ENCODE assay signal across 15 cellular contexts in the genomic region with DNA sequence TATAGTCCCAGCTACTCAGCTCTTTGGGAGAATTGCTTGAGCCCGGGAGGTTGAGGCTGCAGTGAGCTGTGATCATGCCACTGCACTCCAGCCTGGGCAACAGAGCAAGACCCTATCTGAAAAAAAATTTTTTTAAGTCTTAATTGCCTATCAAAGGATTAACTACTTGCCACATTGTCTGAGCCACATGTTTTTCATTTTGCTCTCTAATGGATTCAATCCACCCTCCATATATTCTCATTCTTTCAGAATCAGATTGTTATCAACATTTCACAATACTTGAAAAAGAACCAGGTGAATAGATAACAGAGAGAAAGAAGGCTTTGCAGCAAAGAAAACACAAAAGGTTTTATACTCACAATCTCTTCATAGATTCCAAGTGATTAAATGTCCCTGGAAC.
DNase-seq lines count a peak whose midpoint lies in the region; ATAC-seq and TF ChIP-seq lines count a peak whose summit lies in the region.
"Had no signal": no experiment of that assay in that cellular context is flagged by ENCODE, and none has a peak within 500 bp of the region (broad histone marks: within the 10 kb centered on the region; RNA-seq: fewer than 3 reads in every experiment).

No MANE protein-coding gene starts in this region.

- H3K23ac ChIP-seq in IMR-90 (ENCODE audit: low read depth, low read length) = no peak overlapping the region

- dilution Hi-C loops in IMR-90 (cut with HindIII; ENCODE audit: low sequenced_read_pairs, unreplicated experiment) = no loop called here

- in situ Hi-C loops in IMR-90 (cut with MboI; ENCODE audit: low sequenced_read_pairs) = no loop called here

- no peak overlapping the region for H2BK15ac ChIP-seq in IMR-90 (ENCODE audit: low read depth, low read length)

- H3K4me2 ChIP-seq in IMR-90 (ENCODE audit: low read depth, low read length) = no peak overlapping the region
- no peak overlapping the region for H3K4me2 ChIP-seq in SK-N-SH

- ATAC-seq in IMR-90 (ENCODE audit: low read depth) (no peak), body of pancreas (no peak)

- H4K8ac ChIP-seq in IMR-90 (ENCODE audit: low read depth in 2 of 2, low read length in 2 of 2) = no peak overlapping the region

- no CpG with 5 or more reads among the region's 1 CpG for WGBS in IMR-90 (ENCODE audit: extremely low coverage in 2 of 2, insufficient read length in 1 of 2), 2 experiments
- WGBS in SK-N-SH (ENCODE audit: low lambda C conversion rate) = 92% methylated on average over 1 of the region's 1 CpG
- 86 to 95% methylated on average over 1 of the region's 1 CpG for WGBS in body of pancreas, 2 donors

- no peak overlapping the region for H2AK5ac ChIP-seq in IMR-90 (ENCODE audit: low read depth, low read length)

- H2BK5ac ChIP-seq in IMR-90 (ENCODE audit: low read depth, low read length, poor library complexity, severe bottlenecking) = peak overlapping the region; percentile 37

- no peak overlapping the region for H2BK120ac ChIP-seq in IMR-90 (ENCODE audit: low read depth, low read length)

- no peak overlapping the region for H4K5ac ChIP-seq in IMR-90 (ENCODE audit: low read depth, low read length)

- H3K36me3 ChIP-seq in A673 (ENCODE audit: insufficient read depth, low read length, poor library complexity, severe bottlenecking) (peaks cover 65% of the 10 kb centered on the region), IMR-90 (ENCODE audit: control insufficient read depth, insufficient read depth, low read length) (peaks cover 79% of the 10 kb centered on the region), SK-N-SH (replicated peaks in 1 of 2; ENCODE audit: control insufficient read depth in 1 of 2, insufficient read depth in 2 of 2, low read length in 1 of 2) (peaks cover 36 to 38% of the 10 kb centered on the region in 2 experiments), body of pancreas (replicated peaks in 1 of 2; ENCODE audit: insufficient read depth in 1 of 2, low read depth in 2 of 2) (no peaks in the 10 kb centered on the region), breast epithelium (no peaks in the 10 kb centered on the region)

- H4K20me1 ChIP-seq in IMR-90 (ENCODE audit: insufficient read depth, low read length) (peaks cover 24% of the 10 kb centered on the region), SK-N-SH (ENCODE audit: insufficient read depth) (no peaks in the 10 kb centered on the region)

- H3K18ac ChIP-seq in IMR-90 (ENCODE audit: low read depth, low read length) = no peak overlapping the region

- TF ChIP-seq EP300 in SK-N-SH (IDR thresholded peaks at IDR 0.05; ENCODE audit: borderline replicate concordance in 1 of 2, low read depth in 1 of 2, low read length in 1 of 2) = peak in 1 of 2 experiments; percentile 77; a peak in 1 of 4 replicates

- H3K9ac ChIP-seq in IMR-90 (ENCODE audit: low read depth, low read length) = no peak overlapping the region
- H3K9ac ChIP-seq in SK-N-SH = no peak overlapping the region

- no peak overlapping the region for H3K4ac ChIP-seq in IMR-90 (ENCODE audit: low read depth, low read length)

- no peaks in the 10 kb centered on the region for H3K9me2 ChIP-seq in SK-N-SH

- no peak for TF ChIP-seq POLR2A in IMR-90 (IDR thresholded peaks at IDR 0.05; ENCODE audit: low read depth, low read length)
- no peak for TF ChIP-seq POLR2A in body of pancreas (IDR thresholded peaks at IDR 0.05)
- no peak for TF ChIP-seq POLR2A in breast epithelium (IDR thresholded peaks at IDR 0.05)

- no peak overlapping the region for H2BK20ac ChIP-seq in IMR-90 (ENCODE audit: low read depth, low read length)

- no peak overlapping the region for H3K14ac ChIP-seq in IMR-90 (replicated peaks; ENCODE audit: low read depth, low read length)

- POLR2A ChIA-PET in A673 (lab: Charles Lee; ENCODE audit: low non-redundant PET) = no interaction called here
- POLR2A ChIA-PET in IMR-90 (lab: Charles Lee; ENCODE audit: unreplicated experiment) = no interaction called here
- POLR2A ChIA-PET in SK-N-SH (lab: Yijun Ruan, JAX) = interaction anchor here (0.6 to 1.1 kb wide), 2 partner anchors 8 to 16 kb away, joined by 3 to 4 read pairs; no protein-coding TSS in a partner anchor

- no peak overlapping the region for H3K27ac ChIP-seq in A673 (ENCODE audit: low read depth, low read length, poor library complexity, severe bottlenecking)
- no peak overlapping the region for H3K27ac ChIP-seq in IMR-90 (ENCODE audit: insufficient read depth, low read length)
- H3K27ac ChIP-seq in SK-N-SH (ENCODE audit: low read depth in 2 of 2, low read length in 1 of 2) = peak overlapping the region; percentile 8 to 29; a peak in 3 of 4 replicates
- H3K27ac ChIP-seq in body of pancreas = no peak overlapping the region
- H3K27ac ChIP-seq in breast epithelium = no peak overlapping the region

- peaks cover 3% of the 10 kb centered on the region for H3F3A ChIP-seq in SK-N-SH (replicated peaks; ENCODE audit: insufficient read depth)

- H2AFZ ChIP-seq in IMR-90 (replicated peaks; ENCODE audit: low read length, poor library complexity) (no peak overlapping the region), SK-N-SH (ENCODE audit: low read depth) (no peak overlapping the region)

- BruUV-seq in A673 (replicated peaks; lab: Mats Ljungman, UMichigan) (no TSS peak), IMR-90 (replicated peaks; lab: Mats Ljungman, UMichigan) (no TSS peak)

- peaks cover 13% of the 10 kb centered on the region for H3K4me1 ChIP-seq in A673 (ENCODE audit: insufficient read depth, low read length, poor library complexity, severe bottlenecking)
- H3K4me1 ChIP-seq in IMR-90 (ENCODE audit: control insufficient read depth, insufficient read depth, low read length) = peaks cover 16% of the 10 kb centered on the region
- peaks cover 22 to 25% of the 10 kb centered on the region in 2 experiments for H3K4me1 ChIP-seq in SK-N-SH (ENCODE audit: control insufficient read depth in 1 of 2, insufficient read depth in 2 of 2, low read depth in 1 of 2, low read length in 1 of 2)
- no peaks in the 10 kb centered on the region for H3K4me1 ChIP-seq in body of pancreas
- no peaks in the 10 kb centered on the region for H3K4me1 ChIP-seq in breast epithelium

- no peak overlapping the region for H3K56ac ChIP-seq in IMR-90 (ENCODE audit: extremely low read depth, insufficient read depth, low read length)

- no peak overlapping the region for H2AK9ac ChIP-seq in IMR-90 (replicated peaks; ENCODE audit: low read depth, low read length, poor library complexity)

- H4K91ac ChIP-seq in IMR-90 (ENCODE audit: insufficient read depth, low read depth, low read length) = no peak overlapping the region

- CTCF ChIA-PET in A673 (lab: Charles Lee) = no interaction called here
- CTCF ChIA-PET in IMR-90 (lab: Yijun Ruan, JAX) = no interaction called here
- CTCF ChIA-PET in SK-N-SH (lab: Yijun Ruan, JAX) = interaction anchor here (0.7 to 3.6 kb wide), 3 partner anchors 11 to 68 kb away, joined by 3 to 16 read pairs (median 8); no protein-coding TSS in a partner anchor

- DNase-seq in A673 (ENCODE audit: low spot score) (peak; percentile 49), IMR-90 (no peak), SK-N-SH (peak; percentile 65), fibroblast of peridontal ligament (ENCODE audit: extremely low read depth) (peak; percentile 54), GF-D8 (lab: John Stamatoyannopoulos, UW) (no peak), body of pancreas (no peak), breast epithelium (ENCODE audit: low spot score in 2 of 2) (no peak)
- DNase-seq: 8988T; ACHN; C1 segment of cervical spinal cord; Calu3; CD4-positive, alpha-beta T cell; DMS 273 treated with DMSO at 0.1 percent for 48 hours; GOT3; H9 had no signal

- H3K9me3 ChIP-seq in A673 (ENCODE audit: low read depth, low read length, poor library complexity, severe bottlenecking) = no peaks in the 10 kb centered on the region
- no peaks in the 10 kb centered on the region for H3K9me3 ChIP-seq in IMR-90 (ENCODE audit: control insufficient read depth, insufficient read depth, low read length)
- no peaks in the 10 kb centered on the region for H3K9me3 ChIP-seq in SK-N-SH
- no peaks in the 10 kb centered on the region for H3K9me3 ChIP-seq in body of pancreas
- H3K9me3 ChIP-seq in breast epithelium = no peaks in the 10 kb centered on the region

- peaks cover 29% of the 10 kb centered on the region for H3K9me1 ChIP-seq in IMR-90 (ENCODE audit: insufficient read depth, low read length)

- H3K27me3 ChIP-seq in A673 (replicated peaks; ENCODE audit: insufficient read depth, low read depth, low read length, poor library complexity) = no peaks in the 10 kb centered on the region
- H3K27me3 ChIP-seq in IMR-90 (ENCODE audit: control insufficient read depth, insufficient read depth, low read length) = no peaks in the 10 kb centered on the region
- no peaks in the 10 kb centered on the region for H3K27me3 ChIP-seq in SK-N-SH (ENCODE audit: insufficient read depth)
- H3K27me3 ChIP-seq in body of pancreas = no peaks in the 10 kb centered on the region
- no peaks in the 10 kb centered on the region for H3K27me3 ChIP-seq in breast epithelium

- TF ChIP-seq RAD21 in IMR-90 (IDR thresholded peaks at IDR 0.05; ENCODE audit: low read length) (no peak), SK-N-SH (IDR thresholded peaks at IDR 0.05; ENCODE audit: low read length) (no peak)

- intact Hi-C loops in A673 (cut with micrococcal nuclease; ENCODE audit: unreplicated experiment) = no loop called here
- intact Hi-C loops in IMR-90 (cut with micrococcal nuclease) = no loop called here
- intact Hi-C loops in body of pancreas (cut with DNase I) = no loop called here
- intact Hi-C loops in breast epithelium (cut with DNase I; ENCODE audit: low total_unique reads) = no loop called here

- peaks cover 8% of the 10 kb centered on the region; the same call in 1 of the 2 replicates for H3K79me2 ChIP-seq in SK-N-SH (ENCODE audit: insufficient read depth)

- H3K4me3 ChIP-seq in A673 (ENCODE audit: low read depth, low read length, poor library complexity, severe bottlenecking) (no peak overlapping the region), IMR-90 (ENCODE audit: insufficient read depth, low read depth, low read length) (no peak overlapping the region), SK-N-SH (ENCODE audit: low read depth in 2 of 2, low read length in 1 of 2) (no peak overlapping the region), body of pancreas (no peak overlapping the region), breast epithelium (no peak overlapping the region)

- TF ChIP-seq CTCF in A673 (conservative IDR thresholded peaks at IDR 0.05; ENCODE audit: low read depth, low read length) = no peak
- no peak for TF ChIP-seq CTCF in IMR-90 (conservative IDR thresholded peaks at IDR 0.05; ENCODE audit: low read depth, low read length)
- no peak for TF ChIP-seq CTCF in SK-N-SH (IDR thresholded peaks at IDR 0.05)
- no peak for TF ChIP-seq CTCF in body of pancreas (IDR thresholded peaks at IDR 0.05)
- no peak for TF ChIP-seq CTCF in breast epithelium (IDR thresholded peaks at IDR 0.05)

- H3K79me1 ChIP-seq in IMR-90 (ENCODE audit: low read depth in 1 of 2, low read length in 2 of 2) = peaks cover 38 to 82% of the 10 kb centered on the region in 2 experiments

TF ChIP-seq in IMR-90, 13 proteins besides CTCF, POLR2A, EP300 and RAD21:
- no peak for TF ChIP-seq FOS (IDR thresholded peaks at IDR 0.05; ENCODE audit: low read depth, low read length)
- 0 out of 2 replicates have a peak, but pooled peaks have one; percentile 44 for TF ChIP-seq CEBPB (IDR thresholded peaks at IDR 0.05; ENCODE audit: low read depth, low read length)

TF ChIP-seq in SK-N-SH, 30 proteins besides CTCF, POLR2A, EP300 and RAD21 (continues in another document):
- peak; percentile 89 for TF ChIP-seq GATA2 (CRISPR knock-in tag; IDR thresholded peaks at IDR 0.05)
- peak; percentile 70; the same call in 1 of the 2 replicates for TF ChIP-seq RCOR1 (IDR thresholded peaks at IDR 0.05; ENCODE audit: low read length)
- TF ChIP-seq TCF12 (IDR thresholded peaks at IDR 0.05) = peak; percentile 67

Comparison
In these comparisons a context has a peak if more than half of its experiments do, and no peak if none do; other contexts are left out.
1. DNase-seq: peak in A673 (single experiment), SK-N-SH (single experiment) and fibroblast of peridontal ligament (single experiment); none in IMR-90 (single experiment), GF-D8 (single experiment), body of pancreas (0 of 4) and breast epithelium (0 of 2).
2. H3K27ac ChIP-seq: peak in SK-N-SH (2 of 2); none in A673 (single experiment), IMR-90 (single experiment), body of pancreas (0 of 4) and breast epithelium (0 of 2).